ENCODE assay signal across 2 cellular contexts in the genomic region with DNA sequence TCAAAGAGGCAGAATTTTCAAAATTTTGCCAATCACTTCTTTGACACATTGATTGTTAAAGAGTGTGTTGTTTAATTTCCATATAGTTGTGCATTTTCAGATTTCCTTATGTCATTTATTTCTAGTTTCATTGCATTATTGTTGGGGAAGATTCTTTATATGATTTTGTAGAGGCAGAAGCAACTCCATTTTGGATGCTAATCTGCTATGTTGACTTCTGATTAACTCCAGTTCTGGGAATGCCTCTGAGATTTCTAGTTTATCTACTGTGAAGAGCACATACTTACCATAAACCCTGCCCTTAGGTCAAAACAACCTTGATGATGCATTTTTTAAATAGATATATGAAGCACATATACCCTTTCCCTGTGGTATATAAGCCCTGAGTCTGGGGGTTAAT.
TF ChIP-seq lines count a peak whose summit lies in the region.

No MANE protein-coding gene starts in this region.

TF ChIP-seq in SK-N-SH treated with all-trans-retinoic acid at 6 μM for 48 hours, 23 proteins besides CTCF, POLR2A, EP300 and RAD21 (continued from another document):
- TF ChIP-seq TSHZ2 (CRISPR knock-in tag; IDR thresholded peaks at IDR 0.05) (no peak), BACH2 (CRISPR knock-in tag; IDR thresholded peaks at IDR 0.05; ENCODE audit: borderline replicate concordance) (peak; percentile 89; the same call in 1 of the 2 replicates), TCF4 (CRISPR knock-in tag; IDR thresholded peaks at IDR 0.05; ENCODE audit: borderline replicate concordance) (no peak), ZNF70 (CRISPR knock-in tag; IDR thresholded peaks at IDR 0.05) (no peak), POU6F1 (CRISPR knock-in tag; IDR thresholded peaks at IDR 0.05; ENCODE audit: borderline replicate concordance, low read depth) (peak; percentile 63; the same call in 1 of the 2 replicates), PPARA (CRISPR knock-in tag; IDR thresholded peaks at IDR 0.05; ENCODE audit: borderline replicate concordance) (peak; percentile 62; the same call in 1 of the 2 replicates), RARB (CRISPR knock-in tag; IDR thresholded peaks at IDR 0.05) (0 out of 2 replicates have a peak, but pooled peaks have one; percentile 25)
- TF ChIP-seq, protein P1, sequence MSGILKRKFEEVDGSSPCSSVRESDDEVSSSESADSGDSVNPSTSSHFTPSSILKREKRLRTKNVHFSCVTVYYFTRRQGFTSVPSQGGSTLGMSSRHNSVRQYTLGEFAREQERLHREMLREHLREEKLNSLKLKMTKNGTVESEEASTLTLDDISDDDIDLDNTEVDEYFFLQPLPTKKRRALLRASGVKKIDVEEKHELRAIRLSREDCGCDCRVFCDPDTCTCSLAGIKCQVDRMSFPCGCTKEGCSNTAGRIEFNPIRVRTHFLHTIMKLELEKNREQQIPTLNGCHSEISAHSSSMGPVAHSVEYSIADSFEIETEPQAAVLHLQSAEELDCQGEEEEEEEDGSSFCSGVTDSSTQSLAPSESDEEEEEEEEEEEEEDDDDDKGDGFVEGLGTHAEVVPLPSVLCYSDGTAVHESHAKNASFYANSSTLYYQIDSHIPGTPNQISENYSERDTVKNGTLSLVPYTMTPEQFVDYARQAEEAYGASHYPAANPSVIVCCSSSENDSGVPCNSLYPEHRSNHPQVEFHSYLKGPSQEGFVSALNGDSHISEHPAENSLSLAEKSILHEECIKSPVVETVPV (CRISPR knock-in tag; IDR thresholded peaks at IDR 0.05), result 0 out of 2 replicates have a peak, but pooled peaks have one; percentile 69

TF ChIP-seq in K562, 482 proteins besides CTCF, POLR2A, EP300 and RAD21 (continued from another document):
- TF ChIP-seq STAT5B (CRISPR knock-in tag; IDR thresholded peaks at IDR 0.05) (no peak), HDAC1 (IDR thresholded peaks at IDR 0.05) (peak in 1 of 2 experiments; percentile 28; a peak in 1 of 4 replicates), RCOR1 (IDR thresholded peaks at IDR 0.05; ENCODE audit: borderline replicate concordance in 1 of 2, low read depth in 2 of 2, low read length in 2 of 2) (0 out of 4 replicates have a peak, but pooled peaks of 1 of the 2 experiments have one; percentile 45), ELK1 (CRISPR knock-in tag; IDR thresholded peaks at IDR 0.05) (no peak), TAF7 (tag; IDR thresholded peaks at IDR 0.05) (no peak), DMBX1 (CRISPR knock-in tag; IDR thresholded peaks at IDR 0.05; ENCODE audit: borderline replicate concordance) (peak; percentile 73; the same call in 1 of the 2 replicates), MIER1 (IDR thresholded peaks at IDR 0.05; ENCODE audit: low read depth) (no peak), ZHX1 (conservative IDR thresholded peaks at IDR 0.05; ENCODE audit: low read length) (no peak), BHLHE40 (IDR thresholded peaks at IDR 0.05; ENCODE audit: low read length) (no peak), MBD2 (IDR thresholded peaks at IDR 0.05; ENCODE audit: borderline replicate concordance, low read depth) (no peak), ZNF778 (CRISPR knock-in tag; IDR thresholded peaks at IDR 0.05) (no peak)
- TF ChIP-seq, protein P2, sequence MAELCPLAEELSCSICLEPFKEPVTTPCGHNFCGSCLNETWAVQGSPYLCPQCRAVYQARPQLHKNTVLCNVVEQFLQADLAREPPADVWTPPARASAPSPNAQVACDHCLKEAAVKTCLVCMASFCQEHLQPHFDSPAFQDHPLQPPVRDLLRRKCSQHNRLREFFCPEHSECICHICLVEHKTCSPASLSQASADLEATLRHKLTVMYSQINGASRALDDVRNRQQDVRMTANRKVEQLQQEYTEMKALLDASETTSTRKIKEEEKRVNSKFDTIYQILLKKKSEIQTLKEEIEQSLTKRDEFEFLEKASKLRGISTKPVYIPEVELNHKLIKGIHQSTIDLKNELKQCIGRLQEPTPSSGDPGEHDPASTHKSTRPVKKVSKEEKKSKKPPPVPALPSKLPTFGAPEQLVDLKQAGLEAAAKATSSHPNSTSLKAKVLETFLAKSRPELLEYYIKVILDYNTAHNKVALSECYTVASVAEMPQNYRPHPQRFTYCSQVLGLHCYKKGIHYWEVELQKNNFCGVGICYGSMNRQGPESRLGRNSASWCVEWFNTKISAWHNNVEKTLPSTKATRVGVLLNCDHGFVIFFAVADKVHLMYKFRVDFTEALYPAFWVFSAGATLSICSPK (IDR thresholded peaks at IDR 0.05; ENCODE audit: borderline replicate concordance), result no peak
- TF ChIP-seq, protein P3, sequence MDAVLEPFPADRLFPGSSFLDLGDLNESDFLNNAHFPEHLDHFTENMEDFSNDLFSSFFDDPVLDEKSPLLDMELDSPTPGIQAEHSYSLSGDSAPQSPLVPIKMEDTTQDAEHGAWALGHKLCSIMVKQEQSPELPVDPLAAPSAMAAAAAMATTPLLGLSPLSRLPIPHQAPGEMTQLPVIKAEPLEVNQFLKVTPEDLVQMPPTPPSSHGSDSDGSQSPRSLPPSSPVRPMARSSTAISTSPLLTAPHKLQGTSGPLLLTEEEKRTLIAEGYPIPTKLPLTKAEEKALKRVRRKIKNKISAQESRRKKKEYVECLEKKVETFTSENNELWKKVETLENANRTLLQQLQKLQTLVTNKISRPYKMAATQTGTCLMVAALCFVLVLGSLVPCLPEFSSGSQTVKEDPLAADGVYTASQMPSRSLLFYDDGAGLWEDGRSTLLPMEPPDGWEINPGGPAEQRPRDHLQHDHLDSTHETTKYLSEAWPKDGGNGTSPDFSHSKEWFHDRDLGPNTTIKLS (IDR thresholded peaks at IDR 0.05; ENCODE audit: borderline replicate concordance, low read depth), result no peak
TF ChIP-seq in K562: peak in this region for 12.
